In the genomic region with DNA sequence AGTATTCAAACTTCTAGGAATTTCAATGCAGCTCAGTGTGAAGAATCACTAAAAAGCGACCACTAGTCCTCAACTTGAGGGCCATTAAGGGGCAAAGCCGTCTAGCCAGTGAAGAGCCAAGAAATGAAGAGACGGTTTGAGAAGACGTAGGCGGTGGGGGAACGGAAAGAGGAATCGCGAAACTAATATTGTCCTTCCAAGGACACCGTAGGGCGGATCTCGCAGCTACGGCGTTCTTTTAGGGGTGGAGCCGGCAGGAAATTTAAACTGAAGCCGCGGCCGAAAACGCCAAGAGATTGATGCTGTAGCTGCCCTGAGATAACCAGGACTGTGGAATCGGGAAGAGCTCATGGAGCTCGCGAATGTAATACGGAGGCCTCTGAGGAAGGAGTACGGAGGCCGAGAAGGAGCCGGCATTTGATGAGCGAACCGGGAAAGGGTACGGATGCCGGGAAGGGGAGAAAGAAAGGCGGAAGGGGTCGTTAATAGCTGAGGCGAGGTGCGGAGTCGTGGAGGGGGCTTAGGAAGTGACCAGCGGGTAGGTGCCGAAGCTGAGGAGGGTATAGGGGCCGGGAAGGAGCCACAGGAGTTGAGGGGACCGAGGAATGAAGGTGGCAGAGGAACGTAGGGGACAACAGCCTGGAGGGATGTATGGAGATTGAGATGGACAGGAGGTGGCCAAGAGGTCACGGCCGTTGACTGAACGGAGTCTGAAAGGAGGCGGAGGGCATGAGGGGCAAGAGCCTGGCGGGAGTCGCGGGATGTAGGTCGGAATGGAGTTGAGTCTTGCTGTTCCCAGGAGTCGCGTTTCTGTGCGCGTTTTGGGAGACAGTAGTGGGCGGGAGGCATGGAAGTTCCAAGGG, we compare ENCODE assay signal across 1 cellular context.
A peak's percentile ranks its signal among the peaks of the same experiment; 100 is the strongest.
TF ChIP-seq lines count a peak whose summit lies in the region.

A gene with protein sequence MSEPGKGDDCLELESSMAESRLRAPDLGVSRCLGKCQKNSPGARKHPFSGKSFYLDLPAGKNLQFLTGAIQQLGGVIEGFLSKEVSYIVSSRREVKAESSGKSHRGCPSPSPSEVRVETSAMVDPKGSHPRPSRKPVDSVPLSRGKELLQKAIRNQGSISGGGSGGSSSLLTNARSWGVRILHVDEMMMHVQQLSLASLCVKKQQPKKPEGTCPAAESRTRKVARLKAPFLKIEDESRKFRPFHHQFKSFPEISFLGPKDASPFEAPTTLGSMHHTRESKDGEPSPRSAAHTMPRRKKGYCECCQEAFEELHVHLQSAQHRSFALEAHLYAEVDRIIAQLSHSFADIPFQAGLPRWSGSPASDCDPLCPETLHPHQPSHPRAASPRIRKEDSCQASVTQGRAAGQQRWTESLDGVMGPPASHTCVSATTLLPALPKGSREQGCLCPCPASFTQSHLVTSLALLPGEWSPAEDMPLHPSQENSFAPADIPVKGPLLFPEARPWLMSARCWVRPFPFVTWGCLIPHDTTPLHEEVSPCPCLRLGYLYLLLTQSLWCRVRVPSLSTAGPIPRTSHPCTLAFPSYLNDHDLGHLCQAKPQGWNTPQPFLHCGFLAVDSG (plus strand): TSS at position 265 of the 863 bp plus-strand sequence. CDS start 156 bp downstream, at position 421.

TF ChIP-seq in K562, 482 proteins besides CTCF, POLR2A, EP300 and RAD21 (continued from another document and continues in another):
- TF ChIP-seq PTRF (tag; IDR thresholded peaks at IDR 0.05) (no peak), ZNF75A (CRISPR knock-in tag; IDR thresholded peaks at IDR 0.05) (no peak), GABPB1 (CRISPR knock-in tag; IDR thresholded peaks at IDR 0.05) (peak; percentile 42), RHOXF2B (CRISPR knock-in tag; conservative IDR thresholded peaks at IDR 0.05) (no peak), ZNF551 (CRISPR knock-in tag; IDR thresholded peaks at IDR 0.05) (no peak), TEAD1 (CRISPR knock-in tag; IDR thresholded peaks at IDR 0.05) (peak in 1 of 2 experiments; percentile 40; a peak in 1 of 4 replicates), TAL1 (IDR thresholded peaks at IDR 0.05) (no peak), ESRRA (IDR thresholded peaks at IDR 0.05; ENCODE audit: borderline replicate concordance, low read depth) (peak; percentile 61; the same call in 1 of the 2 replicates), POU5F1 (IDR thresholded peaks at IDR 0.05; ENCODE audit: borderline replicate concordance, low read depth, low read length, partially characterized antibody) (peak; percentile 97), ZNF766 (CRISPR knock-in tag; conservative IDR thresholded peaks at IDR 0.05) (peak; percentile 61; the same call in 1 of the 2 replicates), ZBTB1 (CRISPR knock-in tag; IDR thresholded peaks at IDR 0.05; ENCODE audit: borderline replicate concordance, low read depth) (peak; percentile 71; the same call in 1 of the 2 replicates), TRIM24 (IDR thresholded peaks at IDR 0.05) (0 out of 4 replicates have a peak, but pooled peaks of 1 of the 2 experiments have one; percentile 67), ZNF695 (CRISPR knock-in tag; IDR thresholded peaks at IDR 0.05) (no peak), ETV5 (CRISPR knock-in tag; IDR thresholded peaks at IDR 0.05; ENCODE audit: low read depth) (peak; percentile 15; the same call in 1 of the 2 replicates), MTA3 (IDR thresholded peaks at IDR 0.05; ENCODE audit: borderline replicate concordance) (peak; percentile 100), SMAD1 (IDR thresholded peaks at IDR 0.05; ENCODE audit: low read depth, low read length, partially characterized antibody) (peak; percentile 63), ZNF41 (CRISPR knock-in tag; conservative IDR thresholded peaks at IDR 0.05) (no peak), RCOR1 (IDR thresholded peaks at IDR 0.05; ENCODE audit: borderline replicate concordance in 1 of 2, low read depth in 2 of 2, low read length in 2 of 2) (peak in 1 of 2 experiments; percentile 84; a peak in 2 of 4 replicates), PHF21A (IDR thresholded peaks at IDR 0.05; ENCODE audit: borderline replicate concordance, low read depth) (peak; percentile 84), HMG20B (CRISPR knock-in tag; IDR thresholded peaks at IDR 0.05) (no peak), ZNF384 (IDR thresholded peaks at IDR 0.05; ENCODE audit: low read depth, low read length) (no peak), MCM3 (IDR thresholded peaks at IDR 0.05) (no peak), GTF2A2 (tag; IDR thresholded peaks at IDR 0.05) (no peak), NR2F6 (CRISPR knock-in tag; IDR thresholded peaks at IDR 0.05) (no peak), GATAD2B (IDR thresholded peaks at IDR 0.05; ENCODE audit: borderline replicate concordance) (no peak), NCOA4 (IDR thresholded peaks at IDR 0.05; ENCODE audit: partially characterized antibody) (no peak), MED1 (CRISPR knock-in tag; IDR thresholded peaks at IDR 0.05; ENCODE audit: borderline replicate concordance) (no peak), NCOA6 (IDR thresholded peaks at IDR 0.05) (no peak), ZNF197 (CRISPR knock-in tag; IDR thresholded peaks at IDR 0.05; ENCODE audit: low read depth) (no peak), ZNF324 (CRISPR knock-in tag; IDR thresholded peaks at IDR 0.05) (no peak), HDGF (IDR thresholded peaks at IDR 0.05) (peak; percentile 46; the same call in 1 of the 2 replicates), PCBP1 (IDR thresholded peaks at IDR 0.05; ENCODE audit: low read depth, low read length, poor library complexity, severe bottlenecking) (no peak), CC2D1A (IDR thresholded peaks at IDR 0.05) (peak; percentile 75; the same call in 1 of the 2 replicates), CBFA2T3 (IDR thresholded peaks at IDR 0.05) (no peak), ATF7 (IDR thresholded peaks at IDR 0.05) (peak; percentile 75; the same call in 1 of the 2 replicates)
- TF ChIP-seq, protein P1, sequence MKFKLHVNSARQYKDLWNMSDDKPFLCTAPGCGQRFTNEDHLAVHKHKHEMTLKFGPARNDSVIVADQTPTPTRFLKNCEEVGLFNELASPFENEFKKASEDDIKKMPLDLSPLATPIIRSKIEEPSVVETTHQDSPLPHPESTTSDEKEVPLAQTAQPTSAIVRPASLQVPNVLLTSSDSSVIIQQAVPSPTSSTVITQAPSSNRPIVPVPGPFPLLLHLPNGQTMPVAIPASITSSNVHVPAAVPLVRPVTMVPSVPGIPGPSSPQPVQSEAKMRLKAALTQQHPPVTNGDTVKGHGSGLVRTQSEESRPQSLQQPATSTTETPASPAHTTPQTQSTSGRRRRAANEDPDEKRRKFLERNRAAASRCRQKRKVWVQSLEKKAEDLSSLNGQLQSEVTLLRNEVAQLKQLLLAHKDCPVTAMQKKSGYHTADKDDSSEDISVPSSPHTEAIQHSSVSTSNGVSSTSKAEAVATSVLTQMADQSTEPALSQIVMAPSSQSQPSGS (CRISPR knock-in tag; IDR thresholded peaks at IDR 0.05) = no peak
- TF ChIP-seq, protein P2, sequence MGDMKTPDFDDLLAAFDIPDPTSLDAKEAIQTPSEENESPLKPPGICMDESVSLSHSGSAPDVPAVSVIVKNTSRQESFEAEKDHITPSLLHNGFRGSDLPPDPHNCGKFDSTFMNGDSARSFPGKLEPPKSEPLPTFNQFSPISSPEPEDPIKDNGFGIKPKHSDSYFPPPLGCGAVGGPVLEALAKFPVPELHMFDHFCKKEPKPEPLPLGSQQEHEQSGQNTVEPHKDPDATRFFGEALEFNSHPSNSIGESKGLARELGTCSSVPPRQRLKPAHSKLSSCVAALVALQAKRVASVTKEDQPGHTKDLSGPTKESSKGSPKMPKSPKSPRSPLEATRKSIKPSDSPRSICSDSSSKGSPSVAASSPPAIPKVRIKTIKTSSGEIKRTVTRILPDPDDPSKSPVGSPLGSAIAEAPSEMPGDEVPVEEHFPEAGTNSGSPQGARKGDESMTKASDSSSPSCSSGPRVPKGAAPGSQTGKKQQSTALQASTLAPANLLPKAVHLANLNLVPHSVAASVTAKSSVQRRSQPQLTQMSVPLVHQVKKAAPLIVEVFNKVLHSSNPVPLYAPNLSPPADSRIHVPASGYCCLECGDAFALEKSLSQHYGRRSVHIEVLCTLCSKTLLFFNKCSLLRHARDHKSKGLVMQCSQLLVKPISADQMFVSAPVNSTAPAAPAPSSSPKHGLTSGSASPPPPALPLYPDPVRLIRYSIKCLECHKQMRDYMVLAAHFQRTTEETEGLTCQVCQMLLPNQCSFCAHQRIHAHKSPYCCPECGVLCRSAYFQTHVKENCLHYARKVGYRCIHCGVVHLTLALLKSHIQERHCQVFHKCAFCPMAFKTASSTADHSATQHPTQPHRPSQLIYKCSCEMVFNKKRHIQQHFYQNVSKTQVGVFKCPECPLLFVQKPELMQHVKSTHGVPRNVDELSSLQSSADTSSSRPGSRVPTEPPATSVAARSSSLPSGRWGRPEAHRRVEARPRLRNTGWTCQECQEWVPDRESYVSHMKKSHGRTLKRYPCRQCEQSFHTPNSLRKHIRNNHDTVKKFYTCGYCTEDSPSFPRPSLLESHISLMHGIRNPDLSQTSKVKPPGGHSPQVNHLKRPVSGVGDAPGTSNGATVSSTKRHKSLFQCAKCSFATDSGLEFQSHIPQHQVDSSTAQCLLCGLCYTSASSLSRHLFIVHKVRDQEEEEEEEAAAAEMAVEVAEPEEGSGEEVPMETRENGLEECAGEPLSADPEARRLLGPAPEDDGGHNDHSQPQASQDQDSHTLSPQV (IDR thresholded peaks at IDR 0.05) = no peak
- TF ChIP-seq, protein P3, sequence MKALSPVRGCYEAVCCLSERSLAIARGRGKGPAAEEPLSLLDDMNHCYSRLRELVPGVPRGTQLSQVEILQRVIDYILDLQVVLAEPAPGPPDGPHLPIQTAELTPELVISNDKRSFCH (CRISPR knock-in tag; IDR thresholded peaks at IDR 0.05) = no peak
- TF ChIP-seq, protein P3 (tag; IDR thresholded peaks at IDR 0.05) = no peak
- TF ChIP-seq, protein P4, sequence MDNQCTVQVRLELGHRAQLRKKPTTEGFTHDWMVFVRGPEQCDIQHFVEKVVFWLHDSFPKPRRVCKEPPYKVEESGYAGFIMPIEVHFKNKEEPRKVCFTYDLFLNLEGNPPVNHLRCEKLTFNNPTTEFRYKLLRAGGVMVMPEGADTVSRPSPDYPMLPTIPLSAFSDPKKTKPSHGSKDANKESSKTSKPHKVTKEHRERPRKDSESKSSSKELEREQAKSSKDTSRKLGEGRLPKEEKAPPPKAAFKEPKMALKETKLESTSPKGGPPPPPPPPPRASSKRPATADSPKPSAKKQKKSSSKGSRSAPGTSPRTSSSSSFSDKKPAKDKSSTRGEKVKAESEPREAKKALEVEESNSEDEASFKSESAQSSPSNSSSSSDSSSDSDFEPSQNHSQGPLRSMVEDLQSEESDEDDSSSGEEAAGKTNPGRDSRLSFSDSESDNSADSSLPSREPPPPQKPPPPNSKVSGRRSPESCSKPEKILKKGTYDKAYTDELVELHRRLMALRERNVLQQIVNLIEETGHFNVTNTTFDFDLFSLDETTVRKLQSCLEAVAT (IDR thresholded peaks at IDR 0.05) = peak in 1 of 2 experiments; percentile 66; a peak in 1 of 4 replicates
- TF ChIP-seq, protein P5, sequence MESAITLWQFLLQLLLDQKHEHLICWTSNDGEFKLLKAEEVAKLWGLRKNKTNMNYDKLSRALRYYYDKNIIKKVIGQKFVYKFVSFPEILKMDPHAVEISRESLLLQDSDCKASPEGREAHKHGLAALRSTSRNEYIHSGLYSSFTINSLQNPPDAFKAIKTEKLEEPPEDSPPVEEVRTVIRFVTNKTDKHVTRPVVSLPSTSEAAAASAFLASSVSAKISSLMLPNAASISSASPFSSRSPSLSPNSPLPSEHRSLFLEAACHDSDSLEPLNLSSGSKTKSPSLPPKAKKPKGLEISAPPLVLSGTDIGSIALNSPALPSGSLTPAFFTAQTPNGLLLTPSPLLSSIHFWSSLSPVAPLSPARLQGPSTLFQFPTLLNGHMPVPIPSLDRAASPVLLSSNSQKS (CRISPR knock-in tag; IDR thresholded peaks at IDR 0.05) = no peak
- TF ChIP-seq, protein P6, sequence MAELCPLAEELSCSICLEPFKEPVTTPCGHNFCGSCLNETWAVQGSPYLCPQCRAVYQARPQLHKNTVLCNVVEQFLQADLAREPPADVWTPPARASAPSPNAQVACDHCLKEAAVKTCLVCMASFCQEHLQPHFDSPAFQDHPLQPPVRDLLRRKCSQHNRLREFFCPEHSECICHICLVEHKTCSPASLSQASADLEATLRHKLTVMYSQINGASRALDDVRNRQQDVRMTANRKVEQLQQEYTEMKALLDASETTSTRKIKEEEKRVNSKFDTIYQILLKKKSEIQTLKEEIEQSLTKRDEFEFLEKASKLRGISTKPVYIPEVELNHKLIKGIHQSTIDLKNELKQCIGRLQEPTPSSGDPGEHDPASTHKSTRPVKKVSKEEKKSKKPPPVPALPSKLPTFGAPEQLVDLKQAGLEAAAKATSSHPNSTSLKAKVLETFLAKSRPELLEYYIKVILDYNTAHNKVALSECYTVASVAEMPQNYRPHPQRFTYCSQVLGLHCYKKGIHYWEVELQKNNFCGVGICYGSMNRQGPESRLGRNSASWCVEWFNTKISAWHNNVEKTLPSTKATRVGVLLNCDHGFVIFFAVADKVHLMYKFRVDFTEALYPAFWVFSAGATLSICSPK (IDR thresholded peaks at IDR 0.05; ENCODE audit: borderline replicate concordance) = peak; percentile 97; the same call in 1 of the 2 replicates
- TF ChIP-seq, protein P7, sequence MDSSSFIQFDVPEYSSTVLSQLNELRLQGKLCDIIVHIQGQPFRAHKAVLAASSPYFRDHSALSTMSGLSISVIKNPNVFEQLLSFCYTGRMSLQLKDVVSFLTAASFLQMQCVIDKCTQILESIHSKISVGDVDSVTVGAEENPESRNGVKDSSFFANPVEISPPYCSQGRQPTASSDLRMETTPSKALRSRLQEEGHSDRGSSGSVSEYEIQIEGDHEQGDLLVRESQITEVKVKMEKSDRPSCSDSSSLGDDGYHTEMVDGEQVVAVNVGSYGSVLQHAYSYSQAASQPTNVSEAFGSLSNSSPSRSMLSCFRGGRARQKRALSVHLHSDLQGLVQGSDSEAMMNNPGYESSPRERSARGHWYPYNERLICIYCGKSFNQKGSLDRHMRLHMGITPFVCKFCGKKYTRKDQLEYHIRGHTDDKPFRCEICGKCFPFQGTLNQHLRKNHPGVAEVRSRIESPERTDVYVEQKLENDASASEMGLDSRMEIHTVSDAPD (CRISPR knock-in tag; IDR thresholded peaks at IDR 0.05) = no peak
- TF ChIP-seq, protein P8, sequence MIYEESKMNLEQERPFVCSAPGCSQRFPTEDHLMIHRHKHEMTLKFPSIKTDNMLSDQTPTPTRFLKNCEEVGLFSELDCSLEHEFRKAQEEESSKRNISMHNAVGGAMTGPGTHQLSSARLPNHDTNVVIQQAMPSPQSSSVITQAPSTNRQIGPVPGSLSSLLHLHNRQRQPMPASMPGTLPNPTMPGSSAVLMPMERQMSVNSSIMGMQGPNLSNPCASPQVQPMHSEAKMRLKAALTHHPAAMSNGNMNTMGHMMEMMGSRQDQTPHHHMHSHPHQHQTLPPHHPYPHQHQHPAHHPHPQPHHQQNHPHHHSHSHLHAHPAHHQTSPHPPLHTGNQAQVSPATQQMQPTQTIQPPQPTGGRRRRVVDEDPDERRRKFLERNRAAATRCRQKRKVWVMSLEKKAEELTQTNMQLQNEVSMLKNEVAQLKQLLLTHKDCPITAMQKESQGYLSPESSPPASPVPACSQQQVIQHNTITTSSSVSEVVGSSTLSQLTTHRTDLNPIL (CRISPR knock-in tag; IDR thresholded peaks at IDR 0.05) = no peak
